In genomic region chr12:68246350-68246749, GRCh38 we compare ENCODE assay signal across 17 cellular contexts. TPM values are rescaled to one million over a fixed set of nuclear protein-coding genes. Genes with fewer than 3 reads are reported as not detected.
"Had no signal": no experiment of that assay in that cellular context is flagged by ENCODE, and none has a peak within 500 bp of the region (broad histone marks: within the 10 kb centered on the region; RNA-seq: fewer than 3 reads in every experiment).

No MANE protein-coding gene starts in this region.

- ATAC-seq: activated naive CD8-positive, alpha-beta T cell treated with anti-CD3 and anti-CD28 coated beads, Interleukin-2, amount 50 U/mL, for 24 hours; foreskin keratinocyte; stimulated activated naive B cell treated with anti-CD40 and anti-IgM and Interleukin-4, amounts not matched to agents 10 μg/mL and 1 μg/mL and 100 μg/mL, for 72 hours had no signal

- H3K27me3 ChIP-seq: ascending aorta, colonic mucosa, tibial nerve had no signal

- H3K4me3 ChIP-seq: skin epidermis had no signal

- H3K9me3 ChIP-seq: ascending aorta, colonic mucosa had no signal

- H3K36me3 Mint-ChIP-seq: stimulated activated naive B cell treated with anti-CD40 and anti-IgM and Interleukin-4, amounts not matched to agents 10 μg/mL and 1 μg/mL and 100 μg/mL, for 72 hours had no signal

- H3K36me3 ChIP-seq: ascending aorta, colonic mucosa, tibial nerve had no signal

- H3K27ac Mint-ChIP-seq: activated naive CD4-positive, alpha-beta T cell treated with anti-CD3 and anti-CD28 coated beads for 36 hours; activated naive CD8-positive, alpha-beta T cell treated with anti-CD3 and anti-CD28 coated beads, Interleukin-2, amount 50 U/mL, for 24 hours; activated T-helper 2 cell treated with anti-CD3 and anti-CD28 coated beads, Interferon-gamma antibody, Interleukin-2, Interleukin-4, amounts not matched to agents 10 μg/mL and 5 μg/mL and 100 μg/mL, durations not matched to agents 14 hours and 24 hours and 36 hours; stimulated activated naive B cell treated with anti-CD40 and anti-IgM and Interleukin-4, amounts not matched to agents 10 μg/mL and 1 μg/mL and 100 μg/mL, for 72 hours had no signal

- H3K4me3 Mint-ChIP-seq: activated naive CD4-positive, alpha-beta T cell treated with anti-CD3 and anti-CD28 coated beads for 36 hours; activated naive CD8-positive, alpha-beta T cell treated with anti-CD3 and anti-CD28 coated beads, Interleukin-2, amount 50 U/mL, for 24 hours; stimulated activated naive B cell treated with anti-CD40 and anti-IgM and Interleukin-4, amounts not matched to agents 10 μg/mL and 1 μg/mL and 100 μg/mL, for 72 hours had no signal

- H3K9me3 Mint-ChIP-seq: stimulated activated naive B cell treated with anti-CD40 and anti-IgM and Interleukin-4, amounts not matched to agents 10 μg/mL and 1 μg/mL and 100 μg/mL, for 72 hours had no signal

- H3K27ac ChIP-seq: ascending aorta, colonic mucosa, foreskin keratinocyte, skin epidermis, tibial nerve had no signal

- DNase-seq: activated CD4-positive, alpha-beta T cell treated with anti-CD3 and anti-CD28 coated beads, Interleukin-2, amount 50 U/mL, for 48 hours; activated naive CD4-positive, alpha-beta T cell treated with anti-CD3 and anti-CD28 coated beads for 36 hours; activated naive CD8-positive, alpha-beta T cell treated with anti-CD3 and anti-CD28 coated beads, Interleukin-2, amount 50 U/mL, for 24 hours; activated T-cell treated with anti-CD3 and anti-CD28 coated beads, Interleukin-2, amount 50 U/mL, for 1 hour; colonic mucosa; foreskin keratinocyte; stimulated activated CD4-positive, alpha-beta T cell treated with anti-CD3 and anti-CD28 coated beads, Interleukin-15, amount 100 ng/mL, for 24 hours; stimulated activated CD4-positive, alpha-beta T cell treated with anti-CD3 and anti-CD28 coated beads, Interleukin-4, amount 100 ng/mL, for 1 hour; stimulated activated naive B cell treated with anti-CD40 and anti-IgM and Interleukin-4, amounts not matched to agents 10 μg/mL and 1 μg/mL and 100 μg/mL, for 72 hours; substantia nigra; T-helper 1 cell had no signal

- H3K4me1 ChIP-seq: ascending aorta, colonic mucosa, foreskin keratinocyte had no signal

RNA-seq across cellular contexts. Expression of gene IL22, which starts 7.1 kb away (rescaled TPM):
- total RNA-seq: ascending aorta, colonic mucosa, foreskin keratinocyte, liver, mesenteric fat pad, tibial nerve had no signal
- polyA plus RNA-seq: foreskin keratinocyte, liver had no signal

RNA-seq across cellular contexts. Expression of gene IL26, which starts 20.7 kb away (rescaled TPM):
- total RNA-seq: ascending aorta, colonic mucosa, foreskin keratinocyte, liver, mesenteric fat pad, tibial nerve had no signal
- polyA plus RNA-seq: foreskin keratinocyte, liver had no signal
